In the genomic region with DNA sequence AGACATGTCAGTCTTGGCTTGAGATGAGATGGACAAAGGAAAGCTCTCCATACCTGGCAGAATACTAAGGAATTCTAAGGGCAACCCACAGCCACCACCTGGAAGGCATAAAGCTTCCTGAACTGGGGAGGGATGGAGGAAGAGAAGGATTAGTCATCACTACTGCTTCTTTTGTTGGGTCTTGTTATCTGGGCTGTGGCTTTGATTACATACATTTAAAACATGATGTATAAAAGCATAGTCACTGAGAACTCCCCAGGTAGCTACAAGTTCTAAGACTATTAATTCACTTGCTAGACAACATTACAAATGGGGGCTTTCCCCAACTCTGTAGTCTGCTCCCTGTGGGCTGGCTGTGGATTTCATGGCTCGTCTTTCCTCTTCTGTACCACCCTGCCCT, we compare ENCODE assay signal across 1 cellular context.
TF ChIP-seq lines count a peak whose summit lies in the region.

No MANE protein-coding gene starts in this region.

TF ChIP-seq in HEK293T, 16 proteins besides CTCF, POLR2A, EP300 and RAD21 (continued from another document):
- TF ChIP-seq NFRKB (IDR thresholded peaks at IDR 0.05) (no peak), L3MBTL2 (conservative IDR thresholded peaks at IDR 0.05) (no peak), CTBP1 (IDR thresholded peaks at IDR 0.05; ENCODE audit: borderline replicate concordance) (no peak), FOXA1 (IDR thresholded peaks at IDR 0.05) (no peak), SUZ12 (IDR thresholded peaks at IDR 0.05) (no peak), FOXK2 (IDR thresholded peaks at IDR 0.05) (no peak), FOXM1 (IDR thresholded peaks at IDR 0.05; ENCODE audit: borderline replicate concordance) (no peak), TARDBP (IDR thresholded peaks at IDR 0.05) (no peak), SP1 (IDR thresholded peaks at IDR 0.05) (no peak)
